ENCODE assay signal across 1 cellular context in the genomic region with DNA sequence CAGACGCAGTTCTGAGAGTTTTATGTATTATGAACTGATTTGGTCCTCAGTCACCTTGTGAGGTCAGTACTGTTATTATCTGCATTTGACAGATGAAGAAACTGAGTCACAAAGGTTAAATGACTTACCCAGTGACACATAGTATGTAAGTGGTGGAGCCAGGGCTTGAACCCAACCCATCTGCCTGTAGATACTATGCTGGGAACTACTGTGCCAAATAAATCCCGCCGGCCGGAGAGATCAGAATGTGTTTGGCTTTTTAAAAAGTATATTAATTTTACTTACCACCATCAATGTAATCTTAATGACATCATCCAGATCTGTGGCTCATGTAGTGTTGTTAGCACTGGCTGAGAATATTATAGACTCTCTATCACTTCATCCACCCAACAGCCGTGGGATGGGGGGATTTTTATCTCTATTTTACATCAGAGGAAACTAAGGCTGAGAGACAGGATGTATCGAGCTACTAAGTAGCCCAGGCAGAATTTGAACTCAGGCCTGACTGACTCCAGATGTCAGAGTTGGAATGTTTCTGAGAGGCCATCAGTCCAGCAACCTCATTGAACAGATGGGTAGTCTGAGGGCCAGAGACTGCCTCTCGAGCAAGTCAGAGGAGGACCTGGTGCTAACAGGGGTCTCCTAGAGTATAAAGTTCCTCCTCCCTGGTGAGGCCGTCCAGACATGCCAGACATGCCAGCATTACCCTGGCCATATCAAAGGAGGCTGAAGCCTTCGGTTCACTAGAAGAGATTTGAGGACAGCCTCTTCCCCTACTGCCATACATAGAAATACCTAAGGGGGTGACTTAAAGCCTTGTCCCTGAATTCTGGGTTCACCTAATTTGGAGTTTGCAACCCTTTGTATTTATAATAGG.
TF ChIP-seq lines count a peak whose summit lies in the region.

No MANE protein-coding gene starts in this region.

TF ChIP-seq in HCT116, 20 proteins besides CTCF, POLR2A, EP300 and RAD21 (continued from another document):
- TF ChIP-seq REST (IDR thresholded peaks at IDR 0.05; ENCODE audit: low read depth) = no peak
- no peak for TF ChIP-seq CEBPB (IDR thresholded peaks at IDR 0.05; ENCODE audit: low read depth)
